Comparison of ENCODE assay signal across 10 cellular contexts in genomic region chr9:122819791-122820489, GRCh38. TPM values are rescaled to one million over a fixed set of nuclear protein-coding genes. Genes with fewer than 3 reads are reported as not detected.
DNase-seq lines count a peak whose midpoint lies in the region; ATAC-seq and TF ChIP-seq lines count a peak whose summit lies in the region.
"Had no signal": no experiment of that assay in that cellular context is flagged by ENCODE, and none has a peak within 500 bp of the region (broad histone marks: within the 10 kb centered on the region; RNA-seq: fewer than 3 reads in every experiment).

No MANE protein-coding gene starts in this region.

- no peaks in the 10 kb centered on the region for H3K27me3 ChIP-seq in layer of hippocampus (ENCODE audit: control insufficient read depth, insufficient read depth, low read length)

- H3K4me1 Mint-ChIP-seq in activated T-cell treated with anti-CD3 and anti-CD28 coated beads, Interleukin-2, amount 50 U/mL, for 72 hours (ENCODE audit: low read depth) = peaks cover 35% of the 10 kb centered on the region

- H3K4me3 ChIP-seq in astrocyte of the spinal cord (ENCODE audit: low read depth, low read length) = no peak overlapping the region

- TF ChIP-seq CTCF in astrocyte of the spinal cord (IDR thresholded peaks at IDR 0.05; ENCODE audit: low read depth, low read length) = no peak

- peak overlapping the region; percentile 59 for H3K27ac Mint-ChIP-seq in activated T-cell treated with anti-CD3 and anti-CD28 coated beads, Interleukin-2, amount 50 U/mL, for 72 hours

- ATAC-seq in activated T-cell treated with anti-CD3 and anti-CD28 coated beads, Interleukin-2, amount 50 U/mL, for 72 hours (replicated peaks in 1 of 2) = no peak
- no peak for ATAC-seq in HG03460 (IDR thresholded peaks at IDR 0.05; ENCODE audit: unreplicated experiment)

- in situ Hi-C loops in astrocyte of the spinal cord (cut with HindIII; ENCODE audit: low sequenced_read_pairs) = no loop called here

- no peaks in the 10 kb centered on the region for H3K9me3 Mint-ChIP-seq in activated T-cell treated with anti-CD3 and anti-CD28 coated beads, Interleukin-2, amount 50 U/mL, for 72 hours

- no peak overlapping the region for H3K4me3 Mint-ChIP-seq in activated T-cell treated with anti-CD3 and anti-CD28 coated beads, Interleukin-2, amount 50 U/mL, for 72 hours

- H3K36me3 Mint-ChIP-seq in activated T-cell treated with anti-CD3 and anti-CD28 coated beads, Interleukin-2, amount 50 U/mL, for 72 hours (ENCODE audit: insufficient read depth in 2 of 2) = peaks cover 5 to 15% of the 10 kb centered on the region in 2 donors

- H3K27me3 Mint-ChIP-seq in activated T-cell treated with anti-CD3 and anti-CD28 coated beads, Interleukin-2, amount 50 U/mL, for 72 hours (ENCODE audit: low read depth) = no peaks in the 10 kb centered on the region

- DNase-seq in activated T-cell treated with anti-CD3 and anti-CD28 coated beads, Interleukin-2, amount 50 U/mL, for 72 hours = no peak
- DNase-seq in activated T-cell treated with anti-CD3 and anti-CD28 coated beads for 4 hours (no peak), astrocyte of the spinal cord (ENCODE audit: low read depth, low spot score) (peak; percentile 49), superior temporal gyrus (ENCODE audit: extremely low spot score) (peak; percentile 57), Ammon's horn (ENCODE audit: low spot score) (no peak)
- DNase-seq in stimulated activated CD4-positive, alpha-beta T cell treated with anti-CD3 and anti-CD28 coated beads, Interleukin-4, amount 100 ng/mL, for 24 hours = no peak
- DNase-seq: effector CD4-positive, alpha-beta T cell; NCI-H1105 treated with DMSO at 0.1 percent for 48 hours had no signal

- peak overlapping the region; percentile 35 for H3K27ac ChIP-seq in layer of hippocampus (ENCODE audit: low read depth, low read length)

RNA-seq across cellular contexts. Expression of gene PDCL, which starts 8.4 kb away (rescaled TPM):
- total RNA-seq in activated T-cell treated with anti-CD3 and anti-CD28 coated beads, Interleukin-2, amount 50 U/mL, for 72 hours = 10 to 100 TPM; 14.2 to 18.7 TPM

RNA-seq across cellular contexts. Expression of gene OR1K1, which starts 20.0 kb away (rescaled TPM):
- total RNA-seq in activated T-cell treated with anti-CD3 and anti-CD28 coated beads, Interleukin-2, amount 50 U/mL, for 72 hours = not detected

RNA-seq across cellular contexts. Expression of gene OR5C1, which starts 31.2 kb away (rescaled TPM):
- total RNA-seq in activated T-cell treated with anti-CD3 and anti-CD28 coated beads, Interleukin-2, amount 50 U/mL, for 72 hours = not detected

Comparison
In these comparisons a context has a peak if more than half of its experiments do, and no peak if none do; other contexts are left out.
1. DNase-seq: peak in astrocyte of the spinal cord (single experiment) and superior temporal gyrus (single experiment); none in activated T-cell treated with anti-CD3 and anti-CD28 coated beads, Interleukin-2, amount 50 U/mL, for 72 hours (0 of 2), activated T-cell treated with anti-CD3 and anti-CD28 coated beads for 4 hours (single experiment), stimulated activated CD4-positive, alpha-beta T cell treated with anti-CD3 and anti-CD28 coated beads, Interleukin-4, amount 100 ng/mL, for 24 hours (single experiment) and Ammon's horn (single experiment).